Comparison of ENCODE assay signal across 8 cellular contexts in genomic region chr9:92293452-92294296, GRCh38. TPM values are rescaled to one million over a fixed set of nuclear protein-coding genes. Genes with fewer than 3 reads are reported as not detected.
A peak's percentile ranks its signal among the peaks of the same experiment; 100 is the strongest.
DNase-seq lines count a peak whose midpoint lies in the region; ATAC-seq and TF ChIP-seq lines count a peak whose summit lies in the region.

TSS of gene IARS1 (minus strand) at chr9:92293697. CDS start at chr9:92289419, 4,278 bp downstream.

- TF ChIP-seq POLR2A in GM18505 (IDR thresholded peaks at IDR 0.05; ENCODE audit: borderline replicate concordance, extremely low read depth, insufficient read depth, insufficient read length) (peak; percentile 96), uterus (IDR thresholded peaks at IDR 0.05) (peak; percentile 53 to 75)

- H3K27me3 ChIP-seq in ascending aorta (no peaks in the 10 kb centered on the region), right cardiac atrium (ENCODE audit: control insufficient read depth, insufficient read depth) (no peaks in the 10 kb centered on the region), uterus (no peaks in the 10 kb centered on the region)

- intact Hi-C loops in ascending aorta (cut with DNase I), result loop anchor here (1.0 to 5.0 kb wide), 6 partner anchors 32 to 469 kb away; partner anchors contain the start of genes BICD2, CENPP, IPPK and NOL8
- intact Hi-C loops in right cardiac atrium (cut with DNase I), result no loop called here
- intact Hi-C loops in uterus (cut with DNase I; ENCODE audit: low total_unique reads), result no loop called here

- no peaks in the 10 kb centered on the region for H3K9me3 ChIP-seq in ascending aorta
- no peaks in the 10 kb centered on the region for H3K9me3 ChIP-seq in right cardiac atrium (ENCODE audit: control insufficient read depth, low read length)
- no peaks in the 10 kb centered on the region for H3K9me3 ChIP-seq in uterus

- H3K4me3 Mint-ChIP-seq in T-helper 2 cell treated with Interferon-gamma antibody and Interleukin-4, amounts not matched to agents 5 μg/mL and 100 μg/mL, for 36 hours, result peak within 1 kb of the TSS; percentile 93

- peak within 1 kb of the TSS; percentile 98 for H3K27ac Mint-ChIP-seq in T-helper 2 cell treated with Interferon-gamma antibody and Interleukin-4, amounts not matched to agents 5 μg/mL and 100 μg/mL, for 36 hours

- under 1% methylated on average over 63 of the region's 63 CpGs for WGBS in right cardiac atrium

- H3K36me3 Mint-ChIP-seq in T-helper 2 cell treated with Interferon-gamma antibody and Interleukin-4, amounts not matched to agents 5 μg/mL and 100 μg/mL, for 36 hours (ENCODE audit: low read depth), result peaks cover 43% of the 10 kb centered on the region

- no peaks in the 10 kb centered on the region for H3K27me3 Mint-ChIP-seq in T-helper 2 cell treated with Interferon-gamma antibody and Interleukin-4, amounts not matched to agents 5 μg/mL and 100 μg/mL, for 36 hours (ENCODE audit: low read depth)

- ATAC-seq in GM18505 (IDR thresholded peaks at IDR 0.05; ENCODE audit: unreplicated experiment) (peak; percentile 92), HG02973 (IDR thresholded peaks at IDR 0.05; ENCODE audit: unreplicated experiment) (peak; percentile 92), right cardiac atrium (peak; percentile 100)

- TF ChIP-seq CTCF in ascending aorta (IDR thresholded peaks at IDR 0.05) (peak in 1 of 3 experiments; percentile 33), uterus (IDR thresholded peaks at IDR 0.05) (peak; percentile 44 to 54 (median 47))

- H3K4me3 ChIP-seq in ascending aorta, result peak within 1 kb of the TSS; percentile 64 to 80
- peak within 1 kb of the TSS; percentile 75 for H3K4me3 ChIP-seq in right cardiac atrium (ENCODE audit: low read length)
- peak within 1 kb of the TSS; percentile 69 to 72 for H3K4me3 ChIP-seq in uterus

- H3K27ac ChIP-seq in ascending aorta (peak within 1 kb of the TSS; percentile 54 to 67), right cardiac atrium (ENCODE audit: low read length) (peak within 1 kb of the TSS; percentile 49), uterus (peak within 1 kb of the TSS; percentile 80 to 83)

- H3K4me1 ChIP-seq in ascending aorta (peaks cover 8 to 12% of the 10 kb centered on the region in 2 donors), right cardiac atrium (ENCODE audit: control insufficient read depth, insufficient read depth, low read length) (peaks cover 5% of the 10 kb centered on the region), uterus (no peaks in the 10 kb centered on the region)

- H3K4me1 Mint-ChIP-seq in T-helper 2 cell treated with Interferon-gamma antibody and Interleukin-4, amounts not matched to agents 5 μg/mL and 100 μg/mL, for 36 hours (ENCODE audit: low read depth), result peaks cover 49% of the 10 kb centered on the region

- no peaks in the 10 kb centered on the region for H3K9me3 Mint-ChIP-seq in T-helper 2 cell treated with Interferon-gamma antibody and Interleukin-4, amounts not matched to agents 5 μg/mL and 100 μg/mL, for 36 hours

- peaks cover 7 to 20% of the 10 kb centered on the region in 2 donors for H3K36me3 ChIP-seq in ascending aorta
- H3K36me3 ChIP-seq in uterus, result no peaks in the 10 kb centered on the region

- DNase-seq in NCI-H1930 (lab: John Stamatoyannopoulos, UW), result peak; percentile 94 to 98
- DNase-seq in T-helper 2 cell treated with Interferon-gamma antibody and Interleukin-4, amounts not matched to agents 5 μg/mL and 100 μg/mL, for 36 hours (ENCODE audit: low spot score), result peak; percentile 100
- DNase-seq in ascending aorta (ENCODE audit: low spot score in 2 of 2), result peak; percentile 96 to 100
- DNase-seq in right cardiac atrium, result peak; percentile 98 to 100 (median 99)
- DNase-seq in pulmonary artery endothelial cell (ENCODE audit: low read depth, low spot score), result peak; percentile 92
- peak; percentile 98 to 100 for DNase-seq in uterus

RNA-seq across cellular contexts. Expression of gene IARS1, which starts in this region (rescaled TPM):
- 44.4 TPM for total RNA-seq in ascending aorta
- 10 to 100 TPM; 46.4 to 67.2 (median 55.1) TPM for total RNA-seq in right cardiac atrium
- 16.5 TPM for polyA plus RNA-seq in right cardiac atrium
- total RNA-seq in pulmonary artery endothelial cell, result 227 and 241 TPM in 2 replicates
- 100 to 1,000 TPM in 3 of 4 donors, 10 to 100 TPM in 1; 73.2 to 234 (median 161) TPM for total RNA-seq in uterus

Comparison
In these comparisons a context has a peak if more than half of its experiments do, and no peak if none do; other contexts are left out.
1. Peak in every context shown above with its lines: DNase-seq, ATAC-seq, H3K4me3 ChIP-seq and H3K27ac ChIP-seq.